15 cellular contexts compared by ENCODE assay signal in the genomic region with DNA sequence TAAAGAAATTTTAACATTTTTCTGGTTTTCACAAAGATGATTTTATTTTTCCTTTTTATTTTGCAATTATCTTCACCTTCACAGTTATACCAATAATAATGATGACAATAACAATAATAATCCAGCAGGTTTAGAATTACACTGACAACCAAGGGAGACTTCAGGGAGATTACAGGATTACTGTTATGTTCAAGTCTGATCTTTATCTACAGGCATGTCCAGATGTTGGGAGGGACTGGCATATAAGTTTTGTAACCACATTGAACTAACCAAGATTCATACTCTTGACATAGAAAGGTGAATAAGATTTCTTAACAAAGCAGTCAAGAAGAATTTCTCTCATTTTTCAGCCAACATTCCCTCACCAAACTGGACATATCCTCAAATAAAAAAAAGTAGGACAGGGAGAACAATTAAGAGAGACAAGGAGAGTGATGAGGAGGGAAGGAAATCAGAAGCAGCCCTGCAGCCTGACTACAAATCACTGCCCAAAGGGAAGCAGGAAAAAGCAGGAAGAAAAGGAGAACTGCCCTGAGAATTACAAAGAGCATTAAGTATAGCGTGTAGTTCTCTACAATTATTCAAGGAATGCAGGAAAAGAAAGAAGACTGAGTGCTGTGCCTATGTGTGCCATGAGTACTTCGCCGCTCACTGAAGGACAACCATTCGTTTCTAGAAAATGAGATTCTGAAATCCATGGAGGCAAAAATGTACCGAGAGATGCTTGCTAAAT.
DNase-seq lines count a peak whose midpoint lies in the region; ATAC-seq lines count a peak whose summit lies in the region.
"Had no signal": no experiment of that assay in that cellular context is flagged by ENCODE, and none has a peak within 500 bp of the region (broad histone marks: within the 10 kb centered on the region; RNA-seq: fewer than 3 reads in every experiment).

No MANE protein-coding gene starts in this region.

- H3K27me3 ChIP-seq in ectodermal cell (ENCODE audit: control insufficient read depth, insufficient read depth, low read length, poor library complexity, severe bottlenecking) = no peaks in the 10 kb centered on the region
- H3K27me3 ChIP-seq: right lobe of liver, thyroid gland had no signal

- H3K9me3 ChIP-seq in ectodermal cell (ENCODE audit: control insufficient read depth, low read length) = no peaks in the 10 kb centered on the region
- H3K9me3 ChIP-seq: right lobe of liver, thyroid gland had no signal

- no peaks in the 10 kb centered on the region for H3K9me3 Mint-ChIP-seq in memory B cell
- H3K9me3 Mint-ChIP-seq: central memory CD8-positive, alpha-beta T cell; stimulated activated memory B cell treated with anti-CD40 and anti-IgM and Interleukin-4, amounts not matched to agents 10 μg/mL and 1 μg/mL and 100 μg/mL, for 72 hours had no signal

- H3K27me3 Mint-ChIP-seq in memory B cell = no peaks in the 10 kb centered on the region
- H3K27me3 Mint-ChIP-seq: B cell; central memory CD8-positive, alpha-beta T cell; stimulated activated memory B cell treated with anti-CD40 and anti-IgM and Interleukin-4, amounts not matched to agents 10 μg/mL and 1 μg/mL and 100 μg/mL, for 72 hours had no signal

- no peak overlapping the region for H3K4me3 ChIP-seq in ectodermal cell (ENCODE audit: insufficient read depth, low read depth, low read length)
- H3K4me3 ChIP-seq: right lobe of liver, thyroid gland had no signal

- WGBS in ectodermal cell, 2 experiments = 60 to 73% methylated on average over 5 of the region's 5 CpGs

- H3K27ac ChIP-seq in ectodermal cell (ENCODE audit: insufficient read depth, low read depth, low read length, poor library complexity, severe bottlenecking) = peak overlapping the region; percentile 67
- H3K27ac ChIP-seq: 22Rv1, right lobe of liver, thyroid gland had no signal

- no peak overlapping the region for H3K4me3 Mint-ChIP-seq in memory B cell
- H3K4me3 Mint-ChIP-seq: B cell; central memory CD8-positive, alpha-beta T cell; stimulated activated memory B cell treated with anti-CD40 and anti-IgM and Interleukin-4, amounts not matched to agents 10 μg/mL and 1 μg/mL and 100 μg/mL, for 72 hours had no signal

- no peaks in the 10 kb centered on the region for H3K4me1 Mint-ChIP-seq in memory B cell
- H3K4me1 Mint-ChIP-seq: B cell; central memory CD8-positive, alpha-beta T cell; stimulated activated memory B cell treated with anti-CD40 and anti-IgM and Interleukin-4, amounts not matched to agents 10 μg/mL and 1 μg/mL and 100 μg/mL, for 72 hours had no signal

- peak; percentile 23 for DNase-seq in NCI-H82 (lab: John Stamatoyannopoulos, UW)
- DNase-seq in NCI-H82 treated with DMSO at 0.1 percent for 48 hours (lab: John Stamatoyannopoulos, UW; ENCODE audit: unreplicated experiment) = no peak
- no peak for DNase-seq in memory B cell (ENCODE audit: low spot score in 2 of 2)
- no peak for DNase-seq in T1000 (lab: John Stamatoyannopoulos, UW)
- no peak for DNase-seq in retina
- no peak for DNase-seq in ecto neural progenitor cell (ENCODE audit: low spot score)
- DNase-seq: GOT3, right lobe of liver had no signal

- peaks cover 2% of the 10 kb centered on the region for H3K36me3 Mint-ChIP-seq in memory B cell

- H3K4me1 ChIP-seq in ectodermal cell (ENCODE audit: control insufficient read depth, insufficient read depth, low read length) = peaks cover 15% of the 10 kb centered on the region
- H3K4me1 ChIP-seq: thyroid gland had no signal

- ATAC-seq in memory B cell (ENCODE audit: low read depth) = no peak
- ATAC-seq in HG02610 (IDR thresholded peaks at IDR 0.05; ENCODE audit: unreplicated experiment) = no peak
- ATAC-seq: stimulated activated memory B cell treated with anti-CD40 and anti-IgM and Interleukin-4, amounts not matched to agents 10 μg/mL and 1 μg/mL and 100 μg/mL, for 72 hours had no signal

- peaks cover 6% of the 10 kb centered on the region for H3K36me3 ChIP-seq in ectodermal cell (ENCODE audit: control insufficient read depth, insufficient read depth, low read length)

- H3K27ac Mint-ChIP-seq in memory B cell = peak overlapping the region; percentile 29
- H3K27ac Mint-ChIP-seq: B cell; stimulated activated memory B cell treated with anti-CD40 and anti-IgM and Interleukin-4, amounts not matched to agents 10 μg/mL and 1 μg/mL and 100 μg/mL, for 72 hours had no signal
